In the genomic region with DNA sequence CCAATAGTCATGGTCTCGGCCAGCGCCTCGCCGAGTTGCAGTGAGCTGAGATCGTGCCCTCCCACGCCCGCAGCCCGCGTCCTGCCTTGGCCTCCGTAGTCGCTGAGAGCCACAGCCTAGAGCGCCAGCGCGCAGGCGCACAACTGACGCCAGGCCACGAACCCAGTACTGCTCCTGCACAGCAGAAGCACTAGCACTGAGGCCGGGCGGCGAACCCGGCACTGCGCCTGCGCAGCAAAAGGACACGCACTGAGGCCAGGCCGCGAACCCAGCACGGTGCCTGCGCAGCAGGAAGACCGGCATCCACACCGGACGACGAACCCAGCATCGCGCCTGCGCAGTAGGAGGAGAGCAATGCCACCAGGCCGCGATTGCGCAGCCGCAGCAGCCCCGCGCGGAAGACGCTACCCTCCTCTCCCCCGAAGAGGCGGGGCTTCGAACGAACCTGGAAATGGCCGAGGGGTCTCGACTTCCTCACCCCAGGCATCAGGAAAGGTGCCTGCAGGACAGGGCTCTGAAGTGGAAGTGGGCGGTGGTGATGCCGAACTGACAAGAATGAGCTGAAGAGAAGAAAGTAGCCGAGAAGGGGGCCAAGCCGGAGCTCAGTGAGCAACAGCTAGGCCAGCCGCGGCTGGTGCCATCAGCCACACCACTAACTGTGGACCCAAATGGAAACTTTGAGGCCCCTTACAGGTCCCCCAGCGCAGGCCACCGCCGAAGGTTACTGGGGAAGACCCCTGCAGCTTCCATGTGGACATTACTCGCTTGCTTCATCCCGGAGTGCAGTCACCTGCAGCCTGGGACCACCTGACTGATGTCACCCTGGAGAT, we compare ENCODE assay signal across 11 cellular contexts. TPM values are rescaled to one million over a fixed set of nuclear protein-coding genes. Genes with fewer than 3 reads are reported as not detected.
A peak's percentile ranks its signal among the peaks of the same experiment; 100 is the strongest.
DNase-seq lines count a peak whose midpoint lies in the region; ATAC-seq and TF ChIP-seq lines count a peak whose summit lies in the region.
"Had no signal": no experiment of that assay in that cellular context is flagged by ENCODE, and none has a peak within 500 bp of the region (broad histone marks: within the 10 kb centered on the region; RNA-seq: fewer than 3 reads in every experiment).

No MANE protein-coding gene starts in this region.

- H3K4me1 ChIP-seq in Caco-2: no peaks in the 10 kb centered on the region; the same call in 1 of the 2 replicates

- peaks cover 42% of the 10 kb centered on the region for H3K27me3 Mint-ChIP-seq in activated T-cell treated with anti-CD3 and anti-CD28 coated beads, Interleukin-2, amount 50 U/mL, for 72 hours (ENCODE audit: low read depth)
- peaks cover 39 to 58% of the 10 kb centered on the region in 2 donors for H3K27me3 Mint-ChIP-seq in stimulated activated naive B cell treated with anti-CD40 and anti-IgM and Interleukin-4, amounts not matched to agents 10 μg/mL and 1 μg/mL and 100 μg/mL, for 72 hours
- no peaks in the 10 kb centered on the region for H3K27me3 Mint-ChIP-seq in Caco-2 (ENCODE audit: insufficient read depth, unreplicated experiment)

- H3K27ac ChIP-seq in coronary artery: no peak overlapping the region
- H3K27ac ChIP-seq: tibial nerve had no signal

- peak overlapping the region; percentile 63 for H3K4me3 ChIP-seq in coronary artery
- no peak overlapping the region for H3K4me3 ChIP-seq in Caco-2 (ENCODE audit: low read depth, low read length)
- H3K4me3 ChIP-seq: lung had no signal

- CTCF ChIA-PET in Caco-2 (lab: Charles Lee): no interaction called here

- H3K9me3 ChIP-seq in Caco-2: no peaks in the 10 kb centered on the region
- H3K9me3 ChIP-seq: tibial nerve had no signal

- intact Hi-C loops in Caco-2 (cut with micrococcal nuclease; ENCODE audit: unreplicated experiment): no loop called here

- POLR2A ChIA-PET in Caco-2 (lab: Charles Lee): no interaction called here

- no peak overlapping the region for H3K27ac Mint-ChIP-seq in activated T-cell treated with anti-CD3 and anti-CD28 coated beads, Interleukin-2, amount 50 U/mL, for 72 hours
- no peak overlapping the region for H3K27ac Mint-ChIP-seq in stimulated activated naive B cell treated with anti-CD40 and anti-IgM and Interleukin-4, amounts not matched to agents 10 μg/mL and 1 μg/mL and 100 μg/mL, for 72 hours
- no peak overlapping the region for H3K27ac Mint-ChIP-seq in Caco-2 (ENCODE audit: unreplicated experiment)

- TF ChIP-seq CTCF in coronary artery (IDR thresholded peaks at IDR 0.05) (no peak), Caco-2 (IDR thresholded peaks at IDR 0.05; ENCODE audit: insufficient read depth in 1 of 2, low read depth in 1 of 2, low read length in 1 of 2, severe bottlenecking in 1 of 2, unreplicated experiment in 1 of 2) (no peak)

- ATAC-seq in activated T-cell treated with anti-CD3 and anti-CD28 coated beads, Interleukin-2, amount 50 U/mL, for 72 hours (replicated peaks in 1 of 2): peak; percentile 82 to 86
- ATAC-seq in stimulated activated naive B cell treated with anti-CD40 and anti-IgM and Interleukin-4, amounts not matched to agents 10 μg/mL and 1 μg/mL and 100 μg/mL, for 72 hours (replicated peaks): peak; percentile 51 to 72

- H3K9me3 Mint-ChIP-seq in activated T-cell treated with anti-CD3 and anti-CD28 coated beads, Interleukin-2, amount 50 U/mL, for 72 hours: no peaks in the 10 kb centered on the region
- H3K9me3 Mint-ChIP-seq in stimulated activated naive B cell treated with anti-CD40 and anti-IgM and Interleukin-4, amounts not matched to agents 10 μg/mL and 1 μg/mL and 100 μg/mL, for 72 hours: no peaks in the 10 kb centered on the region
- no peaks in the 10 kb centered on the region for H3K9me3 Mint-ChIP-seq in Caco-2 (ENCODE audit: unreplicated experiment)

- DNase-seq in activated T-cell treated with anti-CD3 and anti-CD28 coated beads, Interleukin-2, amount 50 U/mL, for 72 hours: peak; percentile 52 to 60
- peak; percentile 64 for DNase-seq in coronary artery (ENCODE audit: low spot score)
- peak; percentile 82 for DNase-seq in left kidney (ENCODE audit: low read depth, low spot score)
- no peak for DNase-seq in stimulated activated naive B cell treated with anti-CD40 and anti-IgM and Interleukin-4, amounts not matched to agents 10 μg/mL and 1 μg/mL and 100 μg/mL, for 72 hours
- DNase-seq in Caco-2: no peak
- no peak for DNase-seq in NCI-H2029 (lab: John Stamatoyannopoulos, UW)
- no peak for DNase-seq in NCI-H1092 treated with DMSO at 0.1 percent for 48 hours (lab: John Stamatoyannopoulos, UW)
- no peak for DNase-seq in NCI-H748 treated with DMSO at 0.1 percent for 48 hours (lab: John Stamatoyannopoulos, UW)
- DNase-seq: NCI-H2107 had no signal

- no peaks in the 10 kb centered on the region for H3K36me3 ChIP-seq in Caco-2 (ENCODE audit: control insufficient read depth, insufficient read depth, low read length)

- BruUV-seq in Caco-2 (replicated peaks; lab: Mats Ljungman, UMichigan): no TSS peak

- no peaks in the 10 kb centered on the region for H3K27me3 ChIP-seq in Caco-2 (replicated peaks; ENCODE audit: control insufficient read depth, insufficient read depth, low read length)

- no peaks in the 10 kb centered on the region for H3K36me3 Mint-ChIP-seq in activated T-cell treated with anti-CD3 and anti-CD28 coated beads, Interleukin-2, amount 50 U/mL, for 72 hours (ENCODE audit: insufficient read depth in 2 of 2)
- H3K36me3 Mint-ChIP-seq in stimulated activated naive B cell treated with anti-CD40 and anti-IgM and Interleukin-4, amounts not matched to agents 10 μg/mL and 1 μg/mL and 100 μg/mL, for 72 hours: no peaks in the 10 kb centered on the region
- no peaks in the 10 kb centered on the region for H3K36me3 Mint-ChIP-seq in Caco-2 (ENCODE audit: insufficient read depth, unreplicated experiment)

- peak overlapping the region; percentile 68 to 71 for H3K4me3 Mint-ChIP-seq in activated T-cell treated with anti-CD3 and anti-CD28 coated beads, Interleukin-2, amount 50 U/mL, for 72 hours
- peak overlapping the region; percentile 50 to 75 for H3K4me3 Mint-ChIP-seq in stimulated activated naive B cell treated with anti-CD40 and anti-IgM and Interleukin-4, amounts not matched to agents 10 μg/mL and 1 μg/mL and 100 μg/mL, for 72 hours
- no peak overlapping the region for H3K4me3 Mint-ChIP-seq in Caco-2 (ENCODE audit: unreplicated experiment)

- H3K4me1 Mint-ChIP-seq in activated T-cell treated with anti-CD3 and anti-CD28 coated beads, Interleukin-2, amount 50 U/mL, for 72 hours (ENCODE audit: low read depth): peaks cover 7% of the 10 kb centered on the region
- H3K4me1 Mint-ChIP-seq in stimulated activated naive B cell treated with anti-CD40 and anti-IgM and Interleukin-4, amounts not matched to agents 10 μg/mL and 1 μg/mL and 100 μg/mL, for 72 hours: peaks cover 1 to 8% of the 10 kb centered on the region in 2 donors
- no peaks in the 10 kb centered on the region for H3K4me1 Mint-ChIP-seq in Caco-2 (ENCODE audit: low read depth, unreplicated experiment)

RNA-seq across cellular contexts. Expression of a gene that starts 7.5 kb away (rescaled TPM):
- not detected for total RNA-seq in activated T-cell treated with anti-CD3 and anti-CD28 coated beads, Interleukin-2, amount 50 U/mL, for 72 hours
- 26.3 and 34.3 TPM in 2 replicates for total RNA-seq in Caco-2 (2022)

RNA-seq across cellular contexts. Expression of a gene that starts 24.5 kb away (rescaled TPM):
- total RNA-seq in activated T-cell treated with anti-CD3 and anti-CD28 coated beads, Interleukin-2, amount 50 U/mL, for 72 hours: not detected
- 48.0 and 52.4 TPM in 2 replicates for total RNA-seq in Caco-2 (2022)
- total RNA-seq: tibial nerve had no signal

RNA-seq across cellular contexts. Expression of a gene that starts 28.3 kb away (rescaled TPM):
- not detected for total RNA-seq in activated T-cell treated with anti-CD3 and anti-CD28 coated beads, Interleukin-2, amount 50 U/mL, for 72 hours
- total RNA-seq in Caco-2 (2022): not detected in 2 replicates
- total RNA-seq: lung, tibial nerve had no signal

Comparison
In these comparisons a context has a peak if more than half of its experiments do, and no peak if none do; other contexts are left out.
1. DNase-seq: peak in activated T-cell treated with anti-CD3 and anti-CD28 coated beads, Interleukin-2, amount 50 U/mL, for 72 hours (2 of 2), coronary artery (single experiment) and left kidney (single experiment); none in stimulated activated naive B cell treated with anti-CD40 and anti-IgM and Interleukin-4, amounts not matched to agents 10 μg/mL and 1 μg/mL and 100 μg/mL, for 72 hours (single experiment), Caco-2 (0 of 2), NCI-H2029 (single experiment), NCI-H1092 treated with DMSO at 0.1 percent for 48 hours (single experiment) and NCI-H748 treated with DMSO at 0.1 percent for 48 hours (single experiment).
2. RNA of a gene that starts 7.5 kb away (total RNA-seq): 26.3 to 34.3 TPM in Caco-2; not detected in activated T-cell treated with anti-CD3 and anti-CD28 coated beads, Interleukin-2, amount 50 U/mL, for 72 hours; every median in the first group is over 10 times any median in the second.
3. RNA of a gene that starts 24.5 kb away (total RNA-seq): 48.0 to 52.4 TPM in Caco-2; not detected in activated T-cell treated with anti-CD3 and anti-CD28 coated beads, Interleukin-2, amount 50 U/mL, for 72 hours; every median in the first group is over 10 times any median in the second.